Comparison of ENCODE assay signal across 9 cellular contexts in the genomic region with DNA sequence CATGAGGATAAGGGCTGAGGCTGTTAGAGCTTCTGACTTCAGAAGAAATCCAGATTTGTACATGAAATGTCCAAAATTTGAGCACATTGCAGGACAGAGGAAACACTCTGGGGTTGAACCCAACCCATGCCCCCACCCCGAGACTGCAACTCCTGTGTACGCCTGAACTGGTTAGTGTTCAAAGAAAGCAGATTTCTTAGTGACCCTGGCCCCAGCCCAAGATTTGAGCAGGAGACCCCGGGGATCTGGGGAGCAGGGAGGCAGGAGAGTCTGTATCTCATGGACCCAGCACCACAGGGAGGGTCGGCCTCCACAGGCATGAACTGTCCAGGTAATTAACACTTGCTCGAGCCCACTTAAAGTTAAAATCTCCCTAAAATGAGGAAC.
A peak's percentile ranks its signal among the peaks of the same experiment; 100 is the strongest.
DNase-seq lines count a peak whose midpoint lies in the region; ATAC-seq, FAIRE-seq and TF ChIP-seq lines count a peak whose summit lies in the region.
"Had no signal": no experiment of that assay in that cellular context is flagged by ENCODE, and none has a peak within 500 bp of the region (broad histone marks: within the 10 kb centered on the region; RNA-seq: fewer than 3 reads in every experiment).

No MANE protein-coding gene starts in this region.

- no peaks in the 10 kb centered on the region for H3K27me3 ChIP-seq in liver (ENCODE audit: control insufficient read depth in 4 of 4, insufficient read depth in 4 of 4, low read length in 3 of 4)
- peaks cover 24 to 83% of the 10 kb centered on the region in 2 experiments for H3K27me3 ChIP-seq in HepG2 (ENCODE audit: control insufficient read depth in 1 of 2, insufficient read depth in 2 of 2, low read length in 2 of 2)
- no peaks in the 10 kb centered on the region for H3K27me3 ChIP-seq in aorta (ENCODE audit: control insufficient read depth in 1 of 2, insufficient read depth in 2 of 2, low read length in 1 of 2)

- CTCF ChIA-PET in HepG2 (lab: Yijun Ruan, JAX; ENCODE audit: low intra/inter-chr PET ratio, low total read pairs), result no interaction called here

- H3K9me3 ChIP-seq in liver (ENCODE audit: control insufficient read depth in 4 of 4, low read length in 3 of 4), result no peaks in the 10 kb centered on the region
- no peaks in the 10 kb centered on the region for H3K9me3 ChIP-seq in HepG2 (ENCODE audit: low read length)
- no peaks in the 10 kb centered on the region for H3K9me3 ChIP-seq in aorta (ENCODE audit: control insufficient read depth, low read length)

- TF ChIP-seq EP300 in HepG2 (IDR thresholded peaks at IDR 0.05; ENCODE audit: low read depth in 2 of 2, low read length in 2 of 2) (no peak), HepG2 (CRISPR knock-in tag; IDR thresholded peaks at IDR 0.05; ENCODE audit: borderline replicate concordance) (no peak)

- intact Hi-C loops in HepG2 (cut with micrococcal nuclease; ENCODE audit: unreplicated experiment), result no loop called here
- intact Hi-C loops in aorta (cut with DNase I), result loop anchor here in 1 of 2 donors (5.0 kb wide), 1 partner anchor 41 kb away; no protein-coding TSS in a partner anchor

- H3K4me3 ChIP-seq in liver (ENCODE audit: low read depth in 1 of 3, low read length in 3 of 3), result peak overlapping the region in 1 of 3 donors; percentile 75
- no peak overlapping the region for H3K4me3 ChIP-seq in HepG2 (replicated peaks in 1 of 3; ENCODE audit: insufficient read depth in 1 of 3, low read depth in 2 of 3, low read length in 3 of 3)
- H3K4me3 ChIP-seq in fibroblast of the aortic adventitia (ENCODE audit: low read depth, low read length), result peak overlapping the region; percentile 71
- no peak overlapping the region for H3K4me3 ChIP-seq in aorta (ENCODE audit: low read length in 2 of 2)

- H3K4me1 ChIP-seq in liver (ENCODE audit: control insufficient read depth in 4 of 4, insufficient read depth in 4 of 4, low read length in 3 of 4) (peaks cover 7 to 53% (median 34%) of the 10 kb centered on the region in 4 donors), HepG2 (ENCODE audit: insufficient read depth, low read length) (peaks cover 11% of the 10 kb centered on the region), aorta (ENCODE audit: control insufficient read depth in 1 of 2, insufficient read depth in 2 of 2, low read length in 2 of 2) (no peaks in the 10 kb centered on the region)

- H3K4me2 ChIP-seq in HepG2 (ENCODE audit: low read depth, low read length), result no peak overlapping the region

- POLR2A ChIA-PET in HepG2 (lab: Yijun Ruan, JAX), result no interaction called here

- H2AFZ ChIP-seq in HepG2 (ENCODE audit: low read length), result no peak overlapping the region

- H4K20me1 ChIP-seq in HepG2 (ENCODE audit: insufficient read depth, low read length), result peaks cover 9% of the 10 kb centered on the region; the same call in 1 of the 2 replicates

- TF ChIP-seq RAD21 in liver (IDR thresholded peaks at IDR 0.05) (no peak), HepG2 (CRISPR knock-in tag; IDR thresholded peaks at IDR 0.05) (no peak)

- H3K79me2 ChIP-seq in HepG2 (ENCODE audit: insufficient read depth, low read length), result no peaks in the 10 kb centered on the region

- FAIRE-seq in HepG2 (lab: Jason Lieb, UNC), result no peak
- FAIRE-seq: frontal cortex had no signal

- H3K9ac ChIP-seq in liver (ENCODE audit: low read depth in 1 of 2, low read length in 2 of 2) (no peak overlapping the region), HepG2 (ENCODE audit: insufficient read depth, low read depth, low read length) (no peak overlapping the region)

- H3K36me3 ChIP-seq in liver (ENCODE audit: control insufficient read depth in 4 of 4, insufficient read depth in 3 of 4, low read depth in 1 of 4, low read length in 3 of 4) (no peaks in the 10 kb centered on the region), HepG2 (replicated peaks in 1 of 2; ENCODE audit: control insufficient read depth in 1 of 2, insufficient read depth in 2 of 2, low read length in 2 of 2) (no peaks in the 10 kb centered on the region), aorta (ENCODE audit: control insufficient read depth in 1 of 2, insufficient read depth in 2 of 2, low read length in 1 of 2) (no peaks in the 10 kb centered on the region)

- TF ChIP-seq POLR2A in HepG2 (IDR thresholded peaks at IDR 0.05; ENCODE audit: insufficient read depth in 1 of 2, low read depth in 2 of 2, low read length in 2 of 2), result no peak

- in situ Hi-C loops in HepG2 (cut with HindIII; ENCODE audit: extremely low pct_ligation_motif_present, low pct_unique_long_range_greater_than_20kb), result no loop called here

- H3K27ac ChIP-seq in liver (ENCODE audit: low read depth in 1 of 2, low read length in 2 of 2) (peak overlapping the region; percentile 75 to 86), HepG2 (ENCODE audit: extremely low read length, insufficient read depth, low read length) (no peak overlapping the region), aorta (ENCODE audit: low read depth in 1 of 2, low read length in 2 of 2) (peak overlapping the region; percentile 77 to 83)

- WGBS in liver, result 87% methylated on average over 5 of the region's 5 CpGs
- WGBS in HepG2 (ENCODE audit: low lambda C conversion rate), result 60% methylated on average over 1 of the region's 5 CpGs
- WGBS in aorta, 2 donors, result 34 to 37% methylated on average over 5 of the region's 5 CpGs

- no TSS peak for BruUV-seq in HepG2 (replicated peaks; lab: Mats Ljungman, UMichigan)

- ATAC-seq in HepG2 (no peak), omental fat pad (ENCODE audit: low FRiP score) (no peak), aorta (ENCODE audit: low FRiP score) (no peak), left lobe of liver (no peak), GM21526 (IDR thresholded peaks at IDR 0.05; ENCODE audit: low FRiP score, unreplicated experiment) (no peak)

- DNase-seq in HepG2 (ENCODE audit: low spot score) (no peak), fibroblast of the aortic adventitia (ENCODE audit: low read depth) (no peak), omental fat pad (ENCODE audit: low spot score) (peak; percentile 19), aorta (peak; percentile 48 to 74), left lobe of liver (ENCODE audit: low spot score) (no peak), germinal center (ENCODE audit: low spot score) (no peak)

- TF ChIP-seq CTCF in liver (IDR thresholded peaks at IDR 0.05; ENCODE audit: low read depth, low read length, missing input control), result no peak
- no peak for TF ChIP-seq CTCF in HepG2 (CRISPR knock-in tag; IDR thresholded peaks at IDR 0.05)
- no peak for TF ChIP-seq CTCF in fibroblast of the aortic adventitia (IDR thresholded peaks at IDR 0.05; ENCODE audit: insufficient read depth, low read length)
- no peak for TF ChIP-seq CTCF in omental fat pad (IDR thresholded peaks at IDR 0.05)

TF ChIP-seq in liver, 16 proteins besides CTCF, POLR2A, EP300 and RAD21 (continues in another document):
- TF ChIP-seq, protein P1, sequence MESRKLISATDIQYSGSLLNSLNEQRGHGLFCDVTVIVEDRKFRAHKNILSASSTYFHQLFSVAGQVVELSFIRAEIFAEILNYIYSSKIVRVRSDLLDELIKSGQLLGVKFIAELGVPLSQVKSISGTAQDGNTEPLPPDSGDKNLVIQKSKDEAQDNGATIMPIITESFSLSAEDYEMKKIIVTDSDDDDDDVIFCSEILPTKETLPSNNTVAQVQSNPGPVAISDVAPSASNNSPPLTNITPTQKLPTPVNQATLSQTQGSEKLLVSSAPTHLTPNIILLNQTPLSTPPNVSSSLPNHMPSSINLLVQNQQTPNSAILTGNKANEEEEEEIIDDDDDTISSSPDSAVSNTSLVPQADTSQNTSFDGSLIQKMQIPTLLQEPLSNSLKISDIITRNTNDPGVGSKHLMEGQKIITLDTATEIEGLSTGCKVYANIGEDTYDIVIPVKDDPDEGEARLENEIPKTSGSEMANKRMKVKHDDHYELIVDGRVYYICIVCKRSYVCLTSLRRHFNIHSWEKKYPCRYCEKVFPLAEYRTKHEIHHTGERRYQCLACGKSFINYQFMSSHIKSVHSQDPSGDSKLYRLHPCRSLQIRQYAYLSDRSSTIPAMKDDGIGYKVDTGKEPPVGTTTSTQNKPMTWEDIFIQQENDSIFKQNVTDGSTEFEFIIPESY (IDR thresholded peaks at IDR 0.05), result no peak
- TF ChIP-seq SP1 (IDR thresholded peaks at IDR 0.05) (no peak), RXRA (IDR thresholded peaks at IDR 0.05) (no peak), FOXA2 (IDR thresholded peaks at IDR 0.05) (no peak)

TF ChIP-seq in HepG2, 621 proteins besides CTCF, POLR2A, EP300 and RAD21:
- TF ChIP-seq CC2D1A (CRISPR knock-in tag; IDR thresholded peaks at IDR 0.05) (no peak), BCL6 (CRISPR knock-in tag; IDR thresholded peaks at IDR 0.05) (no peak), ZNF510 (CRISPR knock-in tag; IDR thresholded peaks at IDR 0.05; ENCODE audit: low read depth) (no peak), ZSCAN21 (CRISPR knock-in tag; IDR thresholded peaks at IDR 0.05; ENCODE audit: borderline replicate concordance) (no peak), ZNF251 (CRISPR knock-in tag; IDR thresholded peaks at IDR 0.05) (no peak), ZNF20 (CRISPR knock-in tag; IDR thresholded peaks at IDR 0.05) (no peak), ZFAT (CRISPR knock-in tag; conservative IDR thresholded peaks at IDR 0.05) (no peak), ATF7 (IDR thresholded peaks at IDR 0.05) (no peak), ATF7 (CRISPR knock-in tag; IDR thresholded peaks at IDR 0.05) (no peak), ZNF674 (CRISPR knock-in tag; IDR thresholded peaks at IDR 0.05; ENCODE audit: low read depth) (no peak)
- TF ChIP-seq, protein P2, sequence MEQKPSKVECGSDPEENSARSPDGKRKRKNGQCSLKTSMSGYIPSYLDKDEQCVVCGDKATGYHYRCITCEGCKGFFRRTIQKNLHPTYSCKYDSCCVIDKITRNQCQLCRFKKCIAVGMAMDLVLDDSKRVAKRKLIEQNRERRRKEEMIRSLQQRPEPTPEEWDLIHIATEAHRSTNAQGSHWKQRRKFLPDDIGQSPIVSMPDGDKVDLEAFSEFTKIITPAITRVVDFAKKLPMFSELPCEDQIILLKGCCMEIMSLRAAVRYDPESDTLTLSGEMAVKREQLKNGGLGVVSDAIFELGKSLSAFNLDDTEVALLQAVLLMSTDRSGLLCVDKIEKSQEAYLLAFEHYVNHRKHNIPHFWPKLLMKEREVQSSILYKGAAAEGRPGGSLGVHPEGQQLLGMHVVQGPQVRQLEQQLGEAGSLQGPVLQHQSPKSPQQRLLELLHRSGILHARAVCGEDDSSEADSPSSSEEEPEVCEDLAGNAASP (CRISPR knock-in tag; IDR thresholded peaks at IDR 0.05; ENCODE audit: borderline replicate concordance), result no peak

Comparison
In these comparisons a context has a peak if more than half of its experiments do, and no peak if none do; other contexts are left out.
1. DNase-seq: peak in omental fat pad (single experiment) and aorta (2 of 2); none in HepG2 (single experiment), fibroblast of the aortic adventitia (single experiment), left lobe of liver (single experiment) and germinal center (single experiment).